ENCODE assay signal across 25 cellular contexts in the genomic region with DNA sequence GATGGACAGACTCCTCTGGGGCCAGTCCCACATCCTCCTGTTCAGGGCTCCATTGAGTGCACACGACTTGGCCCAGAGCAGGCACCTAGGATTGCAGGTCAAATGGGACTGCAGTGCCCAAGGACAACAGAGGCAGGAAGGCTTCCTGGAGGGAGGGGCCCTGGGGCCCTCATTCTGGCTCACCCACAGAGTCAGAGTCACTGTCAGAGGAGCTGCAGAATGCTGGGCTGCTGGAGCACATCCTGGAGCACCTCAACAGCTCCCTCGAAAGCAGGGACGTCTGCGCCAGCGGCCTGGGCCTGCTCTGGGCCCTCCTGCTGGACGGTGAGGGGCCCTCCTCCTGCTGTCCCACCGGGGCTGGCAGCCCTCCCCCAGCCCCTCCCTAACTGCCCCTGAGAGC. TPM values are rescaled to one million over a fixed set of nuclear protein-coding genes. Genes with fewer than 3 reads are reported as not detected.
"Had no signal": no experiment of that assay in that cellular context is flagged by ENCODE, and none has a peak within 500 bp of the region (broad histone marks: within the 10 kb centered on the region; RNA-seq: fewer than 3 reads in every experiment).

No MANE protein-coding gene starts in this region.

- H3K27ac ChIP-seq: esophagus squamous epithelium, left lung, prostate gland, right atrium auricular region, sigmoid colon, stomach, thyroid gland had no signal

- H3K27ac Mint-ChIP-seq: effector memory CD8-positive, alpha-beta T cell; mesothelial cell of epicardium; natural killer cell treated with Interleukin-12 subunit alpha and Interleukin-12 subunit beta and Interleukin-15 and Interleukin-18, amount 100 ng/mL, for 72 hours; type B pancreatic cell had no signal

- H3K4me3 ChIP-seq: esophagus squamous epithelium, left lung, mucosa of descending colon, prostate gland, right atrium auricular region, sigmoid colon, stomach, thyroid gland had no signal

- H3K27me3 Mint-ChIP-seq: effector memory CD8-positive, alpha-beta T cell; naive B cell; natural killer cell treated with Interleukin-12 subunit alpha and Interleukin-12 subunit beta and Interleukin-15 and Interleukin-18, amount 100 ng/mL, for 72 hours; type B pancreatic cell had no signal

- H3K4me3 Mint-ChIP-seq: effector memory CD8-positive, alpha-beta T cell; mesothelial cell of epicardium; naive B cell; natural killer cell treated with Interleukin-12 subunit alpha and Interleukin-12 subunit beta and Interleukin-15 and Interleukin-18, amount 100 ng/mL, for 72 hours; neural crest cell; stimulated activated effector memory CD8-positive, alpha-beta T cell treated with anti-CD3 and anti-CD28 coated beads, Interleukin-12 subunit alpha, Interleukin-12 subunit beta, amount 100 ng/mL, for 72 hours; type B pancreatic cell had no signal

- H3K9me3 ChIP-seq: esophagus squamous epithelium, left lung, mucosa of descending colon, prostate gland, right atrium auricular region, sigmoid colon, stomach, thyroid gland had no signal

- H3K27me3 ChIP-seq: right atrium auricular region, sigmoid colon, thyroid gland had no signal

- H3K4me1 Mint-ChIP-seq: mesothelial cell of epicardium, neural crest cell had no signal

- FAIRE-seq: endometrium, keratinocyte had no signal

- H3K4me1 ChIP-seq: left lung, prostate gland, sigmoid colon, stomach, thyroid gland had no signal

- H3K9me3 Mint-ChIP-seq: effector memory CD8-positive, alpha-beta T cell; mesothelial cell of epicardium; naive B cell; natural killer cell treated with Interleukin-12 subunit alpha and Interleukin-12 subunit beta and Interleukin-15 and Interleukin-18, amount 100 ng/mL, for 72 hours; neural crest cell; stimulated activated effector memory CD8-positive, alpha-beta T cell treated with anti-CD3 and anti-CD28 coated beads, Interleukin-12 subunit alpha, Interleukin-12 subunit beta, amount 100 ng/mL, for 72 hours; type B pancreatic cell had no signal

- DNase-seq: cortex of kidney; effector memory CD8-positive, alpha-beta T cell; erythroblast; esophagus squamous epithelium; foreskin melanocyte; head of caudate nucleus; mesenchymal stem cell; mucosa of descending colon; naive B cell; sigmoid colon; stimulated activated CD4-positive, alpha-beta T cell treated with anti-CD3 and anti-CD28 coated beads, Interleukin-2, amount 100 ng/mL, for 24 hours; stimulated activated CD4-positive, alpha-beta T cell treated with anti-CD3 and anti-CD28 coated beads, Interleukin-4, amount 100 ng/mL, for 24 hours; stimulated activated naive CD4-positive, alpha-beta T cell treated with Interleukin-2 at 50 U/mL for 16 hours; stomach; thyroid gland had no signal

- ATAC-seq: effector memory CD8-positive, alpha-beta T cell; left lung; mucosa of descending colon; natural killer cell treated with Interleukin-12 subunit alpha and Interleukin-12 subunit beta and Interleukin-15 and Interleukin-18, amount 100 ng/mL, for 72 hours; stimulated activated effector memory CD8-positive, alpha-beta T cell treated with anti-CD3 and anti-CD28 coated beads, Interleukin-12 subunit alpha, Interleukin-12 subunit beta, amount 100 ng/mL, for 72 hours had no signal

RNA-seq across cellular contexts. Expression of a gene that starts 26.5 kb away (rescaled TPM):
- total RNA-seq: stomach had no signal
